In genomic region chr22:38271927-38272372, GRCh38 we compare ENCODE assay signal across 9 cellular contexts. TPM values are rescaled to one million over a fixed set of nuclear protein-coding genes. Genes with fewer than 3 reads are reported as not detected.
DNase-seq lines count a peak whose midpoint lies in the region; ATAC-seq, FAIRE-seq and TF ChIP-seq lines count a peak whose summit lies in the region.
"Had no signal": no experiment of that assay in that cellular context is flagged by ENCODE, and none has a peak within 500 bp of the region (broad histone marks: within the 10 kb centered on the region; RNA-seq: fewer than 3 reads in every experiment).

No MANE protein-coding gene starts in this region.

- ATAC-seq in GM21423 (IDR thresholded peaks at IDR 0.05; ENCODE audit: unreplicated experiment) (no peak), GM21528 (IDR thresholded peaks at IDR 0.05; ENCODE audit: low FRiP score, unreplicated experiment) (no peak), GM18502 (IDR thresholded peaks at IDR 0.05; ENCODE audit: poor library complexity, unreplicated experiment) (no peak)

- no peak for TF ChIP-seq CTCF in GM06990 (IDR thresholded peaks at IDR 0.05; ENCODE audit: insufficient read depth, low read length, poor library complexity, severe bottlenecking)
- no peak for TF ChIP-seq CTCF in kidney (IDR thresholded peaks at IDR 0.05; ENCODE audit: borderline replicate concordance, extremely low read depth, insufficient read depth)

- H3K9me3 ChIP-seq in kidney (ENCODE audit: control insufficient read depth in 1 of 2, low read length in 2 of 2), result no peaks in the 10 kb centered on the region

- H3K4me1 ChIP-seq in kidney (ENCODE audit: control insufficient read depth in 1 of 2, insufficient read depth in 1 of 2, low read depth in 1 of 2, low read length in 2 of 2), result peaks cover 21 to 23% of the 10 kb centered on the region in 2 donors

- H3K9ac ChIP-seq in kidney (ENCODE audit: low read length in 2 of 2), result peak overlapping the region; percentile 83 to 88

- intact Hi-C loops in kidney (cut with DNase I), result no loop called here

- no peaks in the 10 kb centered on the region for H3K27me3 ChIP-seq in GM06990 (replicated peaks; ENCODE audit: control insufficient read depth, insufficient read depth, low read length)

- H3K36me3 ChIP-seq in GM06990 (ENCODE audit: control insufficient read depth, insufficient read depth, low read length) (no peaks in the 10 kb centered on the region), kidney (ENCODE audit: control insufficient read depth in 1 of 2, insufficient read depth in 2 of 2, low read length in 2 of 2) (no peaks in the 10 kb centered on the region)

- H3K27ac ChIP-seq in kidney (ENCODE audit: low read depth in 2 of 2, low read length in 2 of 2) (peak overlapping the region; percentile 85 to 88), substantia nigra (ENCODE audit: low read depth, low read length, poor library complexity, severe bottlenecking) (peak overlapping the region; percentile 98)

- no peak for DNase-seq in GM06990 (ENCODE audit: extremely low read depth, insufficient read length)
- DNase-seq in NCI-H1092 (lab: John Stamatoyannopoulos, UW), result peak; percentile 18
- peak; percentile 44 for DNase-seq in astrocyte of the hippocampus (ENCODE audit: low read depth, low spot score)
- DNase-seq in kidney, result no peak
- peak in 6 of 49 donors; percentile 39 to 66 (median 45) for DNase-seq in substantia nigra (lab: John Stamatoyannopoulos, UW)

- H3K4me3 ChIP-seq in GM06990 (replicated peaks; ENCODE audit: low read depth, low read length), result peak overlapping the region; percentile 90
- peak overlapping the region; percentile 84 to 88 for H3K4me3 ChIP-seq in kidney (ENCODE audit: low read length in 2 of 2)

- no peak for FAIRE-seq in kidney (lab: Jason Lieb, UNC)
- FAIRE-seq: TTC549 had no signal

RNA-seq across cellular contexts. Expression of gene TMEM184B, which starts 0.9 kb away (rescaled TPM):
- total RNA-seq in kidney, result 54.1 TPM
- 22.9 TPM for polyA plus RNA-seq in kidney (ENCODE audit: insufficient read depth, low read depth, low replicate concordance)

RNA-seq across cellular contexts. Expression of gene CSNK1E, which starts 45.3 kb away (rescaled TPM):
- 101 TPM for total RNA-seq in kidney
- polyA plus RNA-seq in kidney (ENCODE audit: insufficient read depth, low read depth, low replicate concordance), result 33.6 TPM

Comparison
In these comparisons a context has a peak if more than half of its experiments do, and no peak if none do; other contexts are left out.
1. DNase-seq: peak in NCI-H1092 (single experiment) and astrocyte of the hippocampus (single experiment); none in GM06990 (single experiment) and kidney (single experiment).